ENCODE assay signal across 9 cellular contexts in the genomic region with DNA sequence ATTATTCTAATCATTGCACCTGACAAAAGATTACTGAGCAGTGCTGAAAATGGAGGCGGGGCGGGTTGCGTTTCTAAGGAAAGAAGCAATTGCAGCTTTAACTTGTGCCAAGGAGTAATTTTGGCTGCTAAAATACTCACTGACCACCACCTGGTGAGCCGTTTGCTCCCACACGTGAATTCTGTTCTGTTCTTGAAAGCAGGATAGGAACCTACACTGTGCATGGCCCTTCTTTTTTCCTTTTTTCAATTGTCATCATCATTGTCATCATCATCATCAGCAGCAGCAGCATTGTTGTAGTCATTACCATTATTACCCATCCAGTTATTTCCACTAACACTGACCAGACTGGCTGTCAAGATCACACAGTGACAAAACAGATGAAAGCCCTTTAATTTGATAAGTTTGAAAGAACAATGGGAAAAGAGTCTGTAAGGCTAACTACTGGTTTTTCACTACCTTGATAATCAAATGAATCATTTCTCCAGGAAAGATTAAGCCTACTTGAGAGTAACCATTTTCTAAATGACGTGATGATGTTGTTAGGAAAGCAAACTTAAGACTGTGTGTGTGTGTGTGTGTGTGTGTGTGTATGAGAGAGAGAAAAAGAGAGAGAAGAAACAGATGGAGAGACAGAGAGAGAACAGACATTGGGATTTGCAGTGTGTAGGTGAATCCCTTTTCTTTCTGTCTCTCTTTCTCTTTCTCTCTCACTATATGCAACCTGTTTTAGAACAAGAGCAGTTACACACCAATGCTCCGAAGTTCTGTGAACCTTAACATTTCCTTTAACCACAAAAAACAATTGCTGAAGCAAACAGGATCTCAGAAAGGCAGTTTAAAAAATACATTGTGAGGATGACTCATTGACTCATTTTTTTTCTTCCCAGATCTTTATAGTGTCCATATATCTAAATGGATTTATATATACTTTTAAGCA. TPM values are rescaled to one million over a fixed set of nuclear protein-coding genes. Genes with fewer than 3 reads are reported as not detected.
DNase-seq lines count a peak whose midpoint lies in the region; ATAC-seq, FAIRE-seq and TF ChIP-seq lines count a peak whose summit lies in the region.
"Had no signal": no experiment of that assay in that cellular context is flagged by ENCODE, and none has a peak within 500 bp of the region (broad histone marks: within the 10 kb centered on the region; RNA-seq: fewer than 3 reads in every experiment).

No MANE protein-coding gene starts in this region.

- no peak for FAIRE-seq in astrocyte (lab: Jason Lieb, UNC)
- FAIRE-seq: A204.1 had no signal

- H3K4me2 ChIP-seq in astrocyte (ENCODE audit: low read length) = peak overlapping the region; percentile 41

- H3K4me1 ChIP-seq in astrocyte (ENCODE audit: insufficient read depth, low read length) (peaks cover 30% of the 10 kb centered on the region), skeletal muscle tissue (ENCODE audit: control insufficient read depth in 3 of 3, insufficient read depth in 3 of 3, low read length in 3 of 3) (peaks cover 18 to 29% (median 25%) of the 10 kb centered on the region in 3 donors)

- no peak overlapping the region for H2AFZ ChIP-seq in astrocyte (ENCODE audit: low read depth, low read length)

- peak; percentile 15 for DNase-seq in NOMO-1 treated with DMSO at 0.1 percent for 48 hours (lab: John Stamatoyannopoulos, UW; ENCODE audit: unreplicated experiment)
- no peak for DNase-seq in NOMO-1 treated with dmso at 0.1 percent for 144 hours (lab: John Stamatoyannopoulos, UW; ENCODE audit: unreplicated experiment)
- peak; percentile 80 for DNase-seq in astrocyte (ENCODE audit: low read depth)
- DNase-seq in foreskin melanocyte = no peak
- no peak for DNase-seq in midbrain (lab: John Stamatoyannopoulos, UW)

- H3K4me3 Mint-ChIP-seq in astrocyte (ENCODE audit: unreplicated experiment) = no peak overlapping the region

- ATAC-seq in HG03442 (IDR thresholded peaks at IDR 0.05; ENCODE audit: unreplicated experiment) (peak; percentile 29), GM19467 (IDR thresholded peaks at IDR 0.05; ENCODE audit: unreplicated experiment) (no peak)

- H3K27ac Mint-ChIP-seq in astrocyte (ENCODE audit: unreplicated experiment) = no peak overlapping the region

- no peaks in the 10 kb centered on the region for H3K9me3 ChIP-seq in astrocyte (ENCODE audit: insufficient read depth, low read depth, low read length)
- H3K9me3 ChIP-seq in skeletal muscle tissue (ENCODE audit: control insufficient read depth in 3 of 3, low read length in 3 of 3) = no peaks in the 10 kb centered on the region

- no peaks in the 10 kb centered on the region for H3K36me3 Mint-ChIP-seq in astrocyte (ENCODE audit: low read depth, unreplicated experiment)

- TF ChIP-seq CTCF in astrocyte (IDR thresholded peaks at IDR 0.05; ENCODE audit: insufficient read depth, low read depth, low read length) = no peak

- H3K27ac ChIP-seq in astrocyte (ENCODE audit: low read depth, low read length) (peak overlapping the region; percentile 1), skeletal muscle tissue (ENCODE audit: low read depth, low read length) (peak overlapping the region; percentile 74)

- no peaks in the 10 kb centered on the region for H3K27me3 Mint-ChIP-seq in astrocyte (ENCODE audit: low read depth, unreplicated experiment)

- no peaks in the 10 kb centered on the region for H4K20me1 ChIP-seq in astrocyte (ENCODE audit: insufficient read depth, low read length)

- H3K27me3 ChIP-seq in astrocyte (ENCODE audit: insufficient read depth, low read length) (no peaks in the 10 kb centered on the region), skeletal muscle tissue (ENCODE audit: control insufficient read depth in 3 of 3, insufficient read depth in 3 of 3, low read length in 3 of 3) (no peaks in the 10 kb centered on the region)

- peaks cover 2% of the 10 kb centered on the region for H3K9me3 Mint-ChIP-seq in astrocyte (ENCODE audit: unreplicated experiment)

- H3K36me3 ChIP-seq in astrocyte (ENCODE audit: insufficient read depth, low read length) (no peaks in the 10 kb centered on the region), skeletal muscle tissue (ENCODE audit: control insufficient read depth in 3 of 3, insufficient read depth in 3 of 3, low read length in 3 of 3) (no peaks in the 10 kb centered on the region)

- no peak overlapping the region for H3K4me3 ChIP-seq in astrocyte (ENCODE audit: insufficient read depth, low read depth, low read length)
- H3K4me3 ChIP-seq in skeletal muscle tissue (ENCODE audit: low read length in 3 of 3) = no peak overlapping the region

- no peaks in the 10 kb centered on the region for H3K79me2 ChIP-seq in astrocyte (ENCODE audit: insufficient read depth, low read length)

- H3K4me1 Mint-ChIP-seq in astrocyte (ENCODE audit: low read depth, unreplicated experiment) = peaks cover 37% of the 10 kb centered on the region

- H3K9ac ChIP-seq in astrocyte (ENCODE audit: low read length) (no peak overlapping the region), skeletal muscle tissue (ENCODE audit: low read depth in 1 of 3, low read length in 3 of 3) (peak overlapping the region in 1 of 3 donors; percentile 8)

RNA-seq across cellular contexts. Expression of a gene that starts 3.7 kb away (rescaled TPM):
- total RNA-seq in astrocyte (0.29 and 0.95 TPM in 2 replicates), skeletal muscle tissue (9.9 TPM)

Comparison
In these comparisons a context has a peak if more than half of its experiments do, and no peak if none do; other contexts are left out.
1. DNase-seq: peak in NOMO-1 treated with DMSO at 0.1 percent for 48 hours (single experiment) and astrocyte (single experiment); none in NOMO-1 treated with dmso at 0.1 percent for 144 hours (single experiment), foreskin melanocyte (single experiment) and midbrain (single experiment).